In genomic region chr10:119933179-119933578, GRCh38 we compare ENCODE assay signal across 8 cellular contexts. TPM values are rescaled to one million over a fixed set of nuclear protein-coding genes. Genes with fewer than 3 reads are reported as not detected.
A peak's percentile ranks its signal among the peaks of the same experiment; 100 is the strongest.
DNase-seq lines count a peak whose midpoint lies in the region; ATAC-seq and TF ChIP-seq lines count a peak whose summit lies in the region.

No MANE protein-coding gene starts in this region.

- peaks cover 7 to 93% of the 10 kb centered on the region in 2 donors for H3K36me3 ChIP-seq in psoas muscle (ENCODE audit: insufficient read depth in 1 of 2, low read depth in 1 of 2)

- H3K4me1 ChIP-seq in psoas muscle: no peaks in the 10 kb centered on the region

- WGBS in psoas muscle, 3 donors: 56 to 67% (median 58%) methylated on average over 3 of the region's 3 CpGs

- no peak overlapping the region for H3K4me3 ChIP-seq in retinal pigment epithelial cell (ENCODE audit: low read length)
- H3K4me3 ChIP-seq in psoas muscle: no peak overlapping the region

- no peak overlapping the region for H3K27ac ChIP-seq in psoas muscle

- TF ChIP-seq CTCF in retinal pigment epithelial cell (conservative IDR thresholded peaks at IDR 0.05; ENCODE audit: low read depth, low read length) (peak; percentile 56), psoas muscle (IDR thresholded peaks at IDR 0.05) (no peak)

- no peaks in the 10 kb centered on the region for H3K27me3 ChIP-seq in psoas muscle (ENCODE audit: insufficient read depth in 3 of 3, low read length in 2 of 3)

- intact Hi-C loops in psoas muscle (cut with DNase I): no loop called here

- DNase-seq in NCI-H345 (lab: John Stamatoyannopoulos, UW) (peak; percentile 6), NCI-H345 treated with DMSO at 0.1 percent for 48 hours (lab: John Stamatoyannopoulos, UW; ENCODE audit: unreplicated experiment) (no peak), NCI-H2171 treated with DMSO at 0.1 percent for 48 hours (lab: John Stamatoyannopoulos, UW) (peak; percentile 49), dermis blood vessel endothelial cell (peak; percentile 53), retinal pigment epithelial cell (ENCODE audit: low read depth) (peak; percentile 23), psoas muscle (no peak)

- H3K9me3 ChIP-seq in psoas muscle: no peaks in the 10 kb centered on the region

- no peak for ATAC-seq in psoas muscle
- ATAC-seq in HG02852 (IDR thresholded peaks at IDR 0.05; ENCODE audit: unreplicated experiment): no peak
- no peak for ATAC-seq in GM18907 (IDR thresholded peaks at IDR 0.05; ENCODE audit: unreplicated experiment)

RNA-seq across cellular contexts. Expression of gene SEC23IP, which starts 40.6 kb away (rescaled TPM):
- total RNA-seq in dermis blood vessel endothelial cell (21.1 and 43.3 TPM in 2 replicates), psoas muscle (10 to 100 TPM; 27.3 to 49.7 (median 45.4) TPM)
- polyA plus RNA-seq in psoas muscle: 10 to 100 TPM in 2 of 3 donors, 1 to 10 TPM in 1; 6.5 to 20.4 (median 14.0) TPM

Comparison
In these comparisons a context has a peak if more than half of its experiments do, and no peak if none do; other contexts are left out.
1. DNase-seq: peak in NCI-H345 (single experiment), NCI-H2171 treated with DMSO at 0.1 percent for 48 hours (single experiment), dermis blood vessel endothelial cell (single experiment) and retinal pigment epithelial cell (single experiment); none in NCI-H345 treated with DMSO at 0.1 percent for 48 hours (single experiment) and psoas muscle (0 of 2).